ENCODE assay signal across 8 cellular contexts in genomic region chr4:26197018-26197779, GRCh38.
A peak's percentile ranks its signal among the peaks of the same experiment; 100 is the strongest.
DNase-seq lines count a peak whose midpoint lies in the region; ATAC-seq, FAIRE-seq and TF ChIP-seq lines count a peak whose summit lies in the region.

No MANE protein-coding gene starts in this region.

- peaks cover 52 to 86% (median 77%) of the 10 kb centered on the region in 3 donors for H3K4me1 Mint-ChIP-seq in CD8-positive, alpha-beta memory T cell
- H3K4me1 Mint-ChIP-seq in activated CD8-positive, alpha-beta T cell treated with anti-CD3 and anti-CD28 coated beads for 36 hours (ENCODE audit: low read depth): peaks cover 63% of the 10 kb centered on the region

- POLR2A ChIA-PET in CD8-positive, alpha-beta memory T cell (lab: Charles Lee): interaction anchor here (1.0 to 1.3 kb wide), 2 partner anchors 122 to 123 kb away, joined by 3 to 4 read pairs; no protein-coding TSS in a partner anchor
- POLR2A ChIA-PET in activated CD8-positive, alpha-beta T cell treated with anti-CD3 and anti-CD28 coated beads for 36 hours (lab: Charles Lee): interaction anchor here (0.7 to 1.8 kb wide), 9 partner anchors 8 to 138 kb away, joined by 3 to 11 read pairs (median 3); no protein-coding TSS in a partner anchor

- H3K36me3 Mint-ChIP-seq in CD8-positive, alpha-beta memory T cell: no peaks in the 10 kb centered on the region
- H3K36me3 Mint-ChIP-seq in activated CD8-positive, alpha-beta T cell treated with anti-CD3 and anti-CD28 coated beads for 36 hours (ENCODE audit: low read depth): peaks cover 2% of the 10 kb centered on the region

- peaks cover 40% of the 10 kb centered on the region for H3K4me1 ChIP-seq in CD8-positive, alpha-beta memory T cell (ENCODE audit: insufficient read depth, low read length)
- H3K4me1 ChIP-seq in kidney (ENCODE audit: control insufficient read depth in 1 of 2, insufficient read depth in 1 of 2, low read depth in 1 of 2, low read length in 2 of 2): peaks cover 0 to 3% of the 10 kb centered on the region in 2 donors

- H3K36me3 ChIP-seq in CD8-positive, alpha-beta memory T cell (ENCODE audit: insufficient read depth, low read length): no peaks in the 10 kb centered on the region
- H3K36me3 ChIP-seq in kidney (ENCODE audit: control insufficient read depth in 1 of 2, insufficient read depth in 2 of 2, low read length in 2 of 2): no peaks in the 10 kb centered on the region

- peak overlapping the region; percentile 26 for H3K4me3 ChIP-seq in CD8-positive, alpha-beta memory T cell (ENCODE audit: low read length)
- no peak overlapping the region for H3K4me3 ChIP-seq in fibroblast of villous mesenchyme (ENCODE audit: low read depth, low read length)
- H3K4me3 ChIP-seq in kidney (ENCODE audit: low read length in 2 of 2): no peak overlapping the region

- peak; percentile 6 to 80 (median 56) for DNase-seq in CD8-positive, alpha-beta memory T cell
- peak; percentile 97 for DNase-seq in HT1080 (ENCODE audit: low read depth)
- DNase-seq in activated CD8-positive, alpha-beta T cell treated with anti-CD3 and anti-CD28 coated beads for 36 hours: peak; percentile 86
- peak; percentile 85 for DNase-seq in fibroblast of villous mesenchyme (ENCODE audit: low read depth)
- peak; percentile 69 for DNase-seq in stimulated activated naive CD8-positive, alpha-beta T cell treated with anti-CD3 and anti-CD28 coated beads, Interleukin-15, Interleukin-2, amounts not matched to agents 100 U/mL and 50 U/mL, for 24 hours
- DNase-seq in kidney: no peak
- no peak for DNase-seq in NCI-H1694 treated with DMSO at 0.1 percent for 48 hours (lab: John Stamatoyannopoulos, UW)

- no peak for FAIRE-seq in kidney (lab: Jason Lieb, UNC)

- H3K9me3 Mint-ChIP-seq in CD8-positive, alpha-beta memory T cell: no peaks in the 10 kb centered on the region
- H3K9me3 Mint-ChIP-seq in activated CD8-positive, alpha-beta T cell treated with anti-CD3 and anti-CD28 coated beads for 36 hours: peaks cover 2% of the 10 kb centered on the region

- no peaks in the 10 kb centered on the region for H3K9me3 ChIP-seq in CD8-positive, alpha-beta memory T cell (ENCODE audit: low read length)
- H3K9me3 ChIP-seq in kidney (ENCODE audit: control insufficient read depth in 1 of 2, low read length in 2 of 2): no peaks in the 10 kb centered on the region

- ATAC-seq in GM21528 (IDR thresholded peaks at IDR 0.05; ENCODE audit: low FRiP score, unreplicated experiment): peak; percentile 87
- ATAC-seq in activated CD8-positive, alpha-beta T cell treated with anti-CD3 and anti-CD28 coated beads for 36 hours: peak; percentile 88
- ATAC-seq in stimulated activated naive CD8-positive, alpha-beta T cell treated with anti-CD3 and anti-CD28 coated beads, Interleukin-15, Interleukin-2, amounts not matched to agents 100 U/mL and 50 U/mL, for 24 hours: peak; percentile 95

- no peak overlapping the region for H3K9ac ChIP-seq in kidney (ENCODE audit: low read length in 2 of 2)

- no peak overlapping the region for H3K27ac ChIP-seq in CD8-positive, alpha-beta memory T cell (ENCODE audit: low read depth, low read length)
- H3K27ac ChIP-seq in kidney (ENCODE audit: low read depth in 2 of 2, low read length in 2 of 2): no peak overlapping the region

- no peaks in the 10 kb centered on the region for H3K27me3 ChIP-seq in CD8-positive, alpha-beta memory T cell (ENCODE audit: insufficient read depth, low read length, poor library complexity, severe bottlenecking)

- CTCF ChIA-PET in CD8-positive, alpha-beta memory T cell (lab: Charles Lee): interaction anchor here (0.7 to 1.2 kb wide), 3 partner anchors 63 to 128 kb away, joined by 3 read pairs; no protein-coding TSS in a partner anchor
- CTCF ChIA-PET in activated CD8-positive, alpha-beta T cell treated with anti-CD3 and anti-CD28 coated beads for 36 hours (lab: Charles Lee): interaction anchor here (1.0 to 1.8 kb wide), 7 partner anchors 13 to 133 kb away, joined by 3 to 4 read pairs (median 3); no protein-coding TSS in a partner anchor

- intact Hi-C loops in activated CD8-positive, alpha-beta T cell treated with anti-CD3 and anti-CD28 coated beads for 36 hours (cut with micrococcal nuclease): loop anchor here (2.0 kb wide), 2 partner anchors 122 kb away; no protein-coding TSS in a partner anchor
- intact Hi-C loops in kidney (cut with DNase I): no loop called here

- TF ChIP-seq CTCF in activated CD8-positive, alpha-beta T cell treated with anti-CD3 and anti-CD28 coated beads for 36 hours (IDR thresholded peaks at IDR 0.05): no peak
- TF ChIP-seq CTCF in fibroblast of villous mesenchyme (IDR thresholded peaks at IDR 0.05; ENCODE audit: insufficient read depth, low read depth, low read length): no peak
- no peak for TF ChIP-seq CTCF in kidney (IDR thresholded peaks at IDR 0.05; ENCODE audit: borderline replicate concordance, extremely low read depth, insufficient read depth)

- H3K27ac Mint-ChIP-seq in CD8-positive, alpha-beta memory T cell: peak overlapping the region; percentile 59 to 97 (median 83)
- peak overlapping the region; percentile 89 for H3K27ac Mint-ChIP-seq in activated CD8-positive, alpha-beta T cell treated with anti-CD3 and anti-CD28 coated beads for 36 hours

- H3K4me3 Mint-ChIP-seq in CD8-positive, alpha-beta memory T cell: peak overlapping the region; percentile 8 to 87 (median 70)
- peak overlapping the region; percentile 38 for H3K4me3 Mint-ChIP-seq in activated CD8-positive, alpha-beta T cell treated with anti-CD3 and anti-CD28 coated beads for 36 hours

- H3K27me3 Mint-ChIP-seq in CD8-positive, alpha-beta memory T cell: no peaks in the 10 kb centered on the region
- no peaks in the 10 kb centered on the region for H3K27me3 Mint-ChIP-seq in activated CD8-positive, alpha-beta T cell treated with anti-CD3 and anti-CD28 coated beads for 36 hours

Comparison
In these comparisons a context has a peak if more than half of its experiments do, and no peak if none do; other contexts are left out.
1. DNase-seq: peak in CD8-positive, alpha-beta memory T cell (5 of 5), HT1080 (single experiment), activated CD8-positive, alpha-beta T cell treated with anti-CD3 and anti-CD28 coated beads for 36 hours (single experiment), fibroblast of villous mesenchyme (single experiment) and stimulated activated naive CD8-positive, alpha-beta T cell treated with anti-CD3 and anti-CD28 coated beads, Interleukin-15, Interleukin-2, amounts not matched to agents 100 U/mL and 50 U/mL, for 24 hours (single experiment); none in kidney (single experiment) and NCI-H1694 treated with DMSO at 0.1 percent for 48 hours (single experiment).
2. Peak in every context shown above with its lines, with median percentiles within 50 percentile points of each other: ATAC-seq.